In genomic region chr13:106586764-106587163, GRCh38 we compare ENCODE assay signal across 17 cellular contexts. TPM values are rescaled to one million over a fixed set of nuclear protein-coding genes. Genes with fewer than 3 reads are reported as not detected.
DNase-seq lines count a peak whose midpoint lies in the region; ATAC-seq and TF ChIP-seq lines count a peak whose summit lies in the region.
"Had no signal": no experiment of that assay in that cellular context is flagged by ENCODE, and none has a peak within 500 bp of the region (broad histone marks: within the 10 kb centered on the region; RNA-seq: fewer than 3 reads in every experiment).

No MANE protein-coding gene starts in this region.

- H3K4me3 ChIP-seq in colonic mucosa (no peak overlapping the region), esophagus (ENCODE audit: low read depth in 1 of 2, low read length in 2 of 2) (no peak overlapping the region), lower lobe of right lung (no peak overlapping the region), transverse colon (no peak overlapping the region)
- no peak overlapping the region for H3K4me3 ChIP-seq in naive thymus-derived CD4-positive, alpha-beta T cell (ENCODE audit: low read length)
- H3K4me3 ChIP-seq: GM12878 had no signal

- WGBS in esophagus, 2 donors = 76 to 84% methylated on average over 2 of the region's 2 CpGs
- WGBS in transverse colon (ENCODE audit: low coverage in 1 of 2), 2 donors = 90 to 100% methylated on average over 2 of the region's 2 CpGs

- H3K27ac Mint-ChIP-seq in naive thymus-derived CD4-positive, alpha-beta T cell = no peak overlapping the region
- H3K27ac Mint-ChIP-seq: B cell; CD8-positive, alpha-beta T cell; H9 had no signal

- no peak for TF ChIP-seq POLR2A in transverse colon (IDR thresholded peaks at IDR 0.05)

- in situ Hi-C loops in transverse colon (cut with MboI; ENCODE audit: low pct_ligation_motif_present in 1 of 4, low pct_unique_long_range_greater_than_20kb in 1 of 4, low sequenced_read_pairs in 3 of 4) = no loop called here

- no peak for TF ChIP-seq EP300 in transverse colon (IDR thresholded peaks at IDR 0.05; ENCODE audit: low read depth)

- ATAC-seq in lower lobe of right lung = no peak
- no peak for ATAC-seq in naive thymus-derived CD4-positive, alpha-beta T cell
- ATAC-seq: CD8-positive, alpha-beta T cell; GM12878; HepG2 had no signal

- H3K4me3 Mint-ChIP-seq in naive thymus-derived CD4-positive, alpha-beta T cell = no peak overlapping the region
- H3K4me3 Mint-ChIP-seq: B cell; CD8-positive, alpha-beta T cell; H9 had no signal

- no peaks in the 10 kb centered on the region for H3K4me1 Mint-ChIP-seq in naive thymus-derived CD4-positive, alpha-beta T cell
- H3K4me1 Mint-ChIP-seq: B cell, H9 had no signal

- H3K27ac ChIP-seq in colonic mucosa (peak overlapping the region; percentile 49), esophagus (ENCODE audit: low read depth in 2 of 2, low read length in 1 of 2) (peak overlapping the region; percentile 62 to 80), lower lobe of right lung (peak overlapping the region; percentile 26), transverse colon (peak overlapping the region; percentile 18 to 73 (median 58))
- no peak overlapping the region for H3K27ac ChIP-seq in naive thymus-derived CD4-positive, alpha-beta T cell (ENCODE audit: low read depth, low read length)
- H3K27ac ChIP-seq: BLaER1 treated with 17β-estradiol and CSF1 and Interleukin-3, amounts not matched to agents 10 nM and 100 nM had no signal

- H3K9me3 ChIP-seq in colonic mucosa (no peaks in the 10 kb centered on the region), esophagus (ENCODE audit: control insufficient read depth in 2 of 2, insufficient read depth in 1 of 2, low read depth in 1 of 2, low read length in 1 of 2) (no peaks in the 10 kb centered on the region), lower lobe of right lung (peaks cover 13% of the 10 kb centered on the region), transverse colon (peaks cover 4 to 12% of the 10 kb centered on the region in 2 donors)
- H3K9me3 ChIP-seq in naive thymus-derived CD4-positive, alpha-beta T cell (ENCODE audit: control insufficient read depth in 2 of 3, low read length in 3 of 3) = peaks cover 0 to 16% (median 0%) of the 10 kb centered on the region in 3 experiments

- H3K9me3 Mint-ChIP-seq in naive thymus-derived CD4-positive, alpha-beta T cell = peaks cover 8 to 36% (median 18%) of the 10 kb centered on the region in 11 donors

- H3K27me3 Mint-ChIP-seq in naive thymus-derived CD4-positive, alpha-beta T cell = peaks cover 0 to 17% (median 9%) of the 10 kb centered on the region in 5 donors

- H3K36me3 Mint-ChIP-seq in naive thymus-derived CD4-positive, alpha-beta T cell = peaks cover 1 to 13% (median 5%) of the 10 kb centered on the region in 5 donors
- H3K36me3 Mint-ChIP-seq: CD8-positive, alpha-beta T cell had no signal

- DNase-seq in colonic mucosa (no peak), lower lobe of right lung (no peak), transverse colon (no peak)
- DNase-seq in activated CD4-positive, alpha-beta T cell treated with anti-CD3 and anti-CD28 coated beads, Interleukin-2, amount 50 U/mL, for 48 hours = no peak
- no peak for DNase-seq in stimulated activated CD4-positive, alpha-beta T cell treated with anti-CD3 and anti-CD28 coated beads, Interleukin-1b, Interleukin-23, amount 100 ng/mL, for 48 hours
- DNase-seq in naive thymus-derived CD4-positive, alpha-beta T cell = no peak
- DNase-seq: Calu3; CD8-positive, alpha-beta T cell; DMS53; DND-41; EL; H9 had no signal

- intact Hi-C loops in colonic mucosa (cut with DNase I) = no loop called here
- intact Hi-C loops in lower lobe of right lung (cut with DNase I) = no loop called here
- intact Hi-C loops in transverse colon (cut with DNase I; ENCODE audit: low total_unique reads) = no loop called here
- intact Hi-C loops in naive thymus-derived CD4-positive, alpha-beta T cell (cut with micrococcal nuclease) = no loop called here

- POLR2A ChIA-PET in naive thymus-derived CD4-positive, alpha-beta T cell (lab: Charles Lee) = no interaction called here

- TF ChIP-seq CTCF in colonic mucosa (IDR thresholded peaks at IDR 0.05) (no peak), lower lobe of right lung (IDR thresholded peaks at IDR 0.05) (no peak), transverse colon (IDR thresholded peaks at IDR 0.05) (no peak)

- H3K36me3 ChIP-seq in colonic mucosa (no peaks in the 10 kb centered on the region), esophagus (ENCODE audit: control insufficient read depth in 2 of 2, insufficient read depth in 2 of 2, low read length in 1 of 2) (no peaks in the 10 kb centered on the region), lower lobe of right lung (no peaks in the 10 kb centered on the region), transverse colon (no peaks in the 10 kb centered on the region)
- H3K36me3 ChIP-seq in naive thymus-derived CD4-positive, alpha-beta T cell (ENCODE audit: control insufficient read depth in 2 of 3, insufficient read depth in 3 of 3, low read length in 3 of 3) = no peaks in the 10 kb centered on the region

- H3K4me1 ChIP-seq in colonic mucosa (peaks cover 5% of the 10 kb centered on the region), esophagus (ENCODE audit: control insufficient read depth in 2 of 2, insufficient read depth in 2 of 2, low read length in 1 of 2) (peaks cover 0 to 3% of the 10 kb centered on the region in 2 donors), lower lobe of right lung (no peaks in the 10 kb centered on the region), transverse colon (peaks cover 0 to 19% (median 7%) of the 10 kb centered on the region in 4 donors)
- no peaks in the 10 kb centered on the region for H3K4me1 ChIP-seq in naive thymus-derived CD4-positive, alpha-beta T cell (ENCODE audit: control insufficient read depth in 2 of 2, insufficient read depth in 2 of 2, low read length in 2 of 2)
- H3K4me1 ChIP-seq: BLaER1 treated with 17β-estradiol and CSF1 and Interleukin-3, amounts not matched to agents 10 nM and 100 nM had no signal

- H3K9ac ChIP-seq in colonic mucosa (ENCODE audit: low read depth in 2 of 2, low read length in 2 of 2) = no peak overlapping the region
- H3K9ac ChIP-seq: BLaER1 treated with 17β-estradiol and CSF1 and Interleukin-3, amounts not matched to agents 10 nM and 100 nM had no signal

- CTCF ChIA-PET in naive thymus-derived CD4-positive, alpha-beta T cell (lab: Charles Lee) = no interaction called here

- H3K27me3 ChIP-seq in colonic mucosa = no peaks in the 10 kb centered on the region
- H3K27me3 ChIP-seq in esophagus (ENCODE audit: control insufficient read depth in 1 of 2, insufficient read depth in 2 of 2, low read length in 2 of 2) = no peaks in the 10 kb centered on the region
- H3K27me3 ChIP-seq in lower lobe of right lung (ENCODE audit: low read depth) = no peaks in the 10 kb centered on the region
- H3K27me3 ChIP-seq in transverse colon = no peaks in the 10 kb centered on the region
- no peaks in the 10 kb centered on the region for H3K27me3 ChIP-seq in naive thymus-derived CD4-positive, alpha-beta T cell (ENCODE audit: control insufficient read depth in 2 of 2, insufficient read depth in 2 of 2, low read length in 2 of 2)
- H3K27me3 ChIP-seq: BLaER1 treated with 17β-estradiol and CSF1 and Interleukin-3, amounts not matched to agents 10 nM and 100 nM had no signal

RNA-seq across cellular contexts. Expression of gene ARGLU1, which starts 18.8 kb away (rescaled TPM):
- total RNA-seq in colonic mucosa (10 to 100 TPM; 58.7 to 60.0 TPM), lower lobe of right lung (108 TPM), transverse colon (100 to 1,000 TPM; 106 to 155 (median 155) TPM)
- 10 to 100 TPM; 51.0 to 84.5 TPM for polyA plus RNA-seq in esophagus
- total RNA-seq in naive thymus-derived CD4-positive, alpha-beta T cell = 100 to 1,000 TPM in 4 of 5 experiments, 10 to 100 TPM in 1; 93.3 to 291 (median 160) TPM
- polyA plus RNA-seq in naive thymus-derived CD4-positive, alpha-beta T cell = 10 to 100 TPM; 36.1 to 41.6 TPM

RNA-seq across cellular contexts. Expression of gene EFNB2, which starts 51.3 kb away (rescaled TPM):
- total RNA-seq in colonic mucosa = 100 to 1,000 TPM in 1 of 2 donors, 10 to 100 TPM in 1; 41.8 to 104 TPM
- 1 to 10 TPM; 8.0 to 8.4 TPM for polyA plus RNA-seq in esophagus
- total RNA-seq in lower lobe of right lung = 47.0 TPM
- 10 to 100 TPM; 46.8 to 84.2 (median 77.6) TPM for total RNA-seq in transverse colon
- total RNA-seq in naive thymus-derived CD4-positive, alpha-beta T cell = under 1 TPM in 4 of 5 experiments, not detected in 1; 0.07 to 0.22 (median 0.13) TPM
- polyA plus RNA-seq in naive thymus-derived CD4-positive, alpha-beta T cell = under 1 TPM in 1 of 2 donors, not detected in 1; 0.08 TPM

Comparison
In these comparisons a context has a peak if more than half of its experiments do, and no peak if none do; other contexts are left out.
1. RNA of gene EFNB2, which starts 51.3 kb away (total RNA-seq): 41.8 to 104 TPM in colonic mucosa, 46.8 to 84.2 TPM in transverse colon and 47.0 TPM in lower lobe of right lung (single experiment); 0.07 to 0.22 TPM in naive thymus-derived CD4-positive, alpha-beta T cell; every median in the first group is over 10 times any median in the second.